11 cellular contexts compared by ENCODE assay signal in genomic region chr5:160271396-160271795, GRCh38. TPM values are rescaled to one million over a fixed set of nuclear protein-coding genes. Genes with fewer than 3 reads are reported as not detected.
DNase-seq lines count a peak whose midpoint lies in the region; ATAC-seq, FAIRE-seq and TF ChIP-seq lines count a peak whose summit lies in the region.
"Had no signal": no experiment of that assay in that cellular context is flagged by ENCODE, and none has a peak within 500 bp of the region (broad histone marks: within the 10 kb centered on the region; RNA-seq: fewer than 3 reads in every experiment).

No MANE protein-coding gene starts in this region.

- peaks cover 37 to 49% of the 10 kb centered on the region in 2 experiments for H3K4me1 ChIP-seq in trophoblast cell (ENCODE audit: control insufficient read depth in 1 of 2, insufficient read depth in 2 of 2, low read length in 2 of 2)

- no peak overlapping the region for H3K4me3 ChIP-seq in trophoblast cell (ENCODE audit: low read depth, low read length)
- H3K4me3 ChIP-seq: heart left ventricle had no signal

- H3K27ac ChIP-seq in trophoblast cell (ENCODE audit: low read depth, low read length) = peak overlapping the region; percentile 98

- H4K8ac ChIP-seq in trophoblast cell (ENCODE audit: low read depth, low read length) = peak overlapping the region; percentile 66

- no peak overlapping the region for H3K23ac ChIP-seq in trophoblast cell (ENCODE audit: low read length)

- H3K27me3 ChIP-seq in trophoblast cell (ENCODE audit: insufficient read depth, low read length) = no peaks in the 10 kb centered on the region
- H3K27me3 ChIP-seq: heart left ventricle had no signal

- H3K79me1 ChIP-seq in trophoblast cell (ENCODE audit: low read length) = peaks cover 28% of the 10 kb centered on the region

- peak overlapping the region; percentile 76 for H3K14ac ChIP-seq in trophoblast cell (ENCODE audit: low read length)

- peak overlapping the region; percentile 39 for H4K12ac ChIP-seq in trophoblast cell (ENCODE audit: low read depth, low read length)

- no peak overlapping the region for H3K4ac ChIP-seq in trophoblast cell (ENCODE audit: low read depth, low read length)

- H3K9ac ChIP-seq in trophoblast cell (ENCODE audit: low read length) = no peak overlapping the region

- peak overlapping the region; percentile 98 for H3K18ac ChIP-seq in trophoblast cell (ENCODE audit: low read length)

- peak overlapping the region; percentile 81 for H2AFZ ChIP-seq in trophoblast cell (ENCODE audit: insufficient read depth, low read length, poor library complexity)

- peaks cover 33% of the 10 kb centered on the region for H3K36me3 Mint-ChIP-seq in endothelial cell (ENCODE audit: low read depth, unreplicated experiment)

- peak; percentile 29 for DNase-seq in GM19239 (ENCODE audit: insufficient read length, low spot score)
- peak; percentile 20 for DNase-seq in MV-4-11 (lab: John Stamatoyannopoulos, UW)
- DNase-seq in endothelial cell (ENCODE audit: low spot score) = peak; percentile 43
- DNase-seq in trophoblast cell = no peak
- DNase-seq in urothelium cell line (ENCODE audit: low spot score) = no peak
- no peak for DNase-seq in D341Med (ENCODE audit: low spot score)
- DNase-seq in frontal cortex (ENCODE audit: low spot score in 2 of 2) = no peak
- DNase-seq: activated CD4-positive, CD25-positive, alpha-beta regulatory T cell treated with anti-CD3 and anti-CD28 coated beads, Interleukin-2, amount 50 U/mL, for 72 hours; HFFc6 had no signal

- no peak for TF ChIP-seq CTCF in endothelial cell (IDR thresholded peaks at IDR 0.05; ENCODE audit: unreplicated experiment)

- H3K9me3 ChIP-seq in trophoblast cell (ENCODE audit: insufficient read depth, low read depth, low read length) = peaks cover under 1% of the 10 kb centered on the region
- H3K9me3 ChIP-seq: heart left ventricle had no signal

- H2AK5ac ChIP-seq in trophoblast cell (ENCODE audit: low read length) = peak overlapping the region; percentile 95

- no peak for ATAC-seq in HG02623 (IDR thresholded peaks at IDR 0.05; ENCODE audit: unreplicated experiment)

- H3K27ac Mint-ChIP-seq in endothelial cell (ENCODE audit: unreplicated experiment) = peak overlapping the region; percentile 97
- H3K27ac Mint-ChIP-seq: HFFc6 had no signal

- FAIRE-seq in GM19239 (lab: Jason Lieb, UNC) (peak; percentile 26), urothelium cell line (lab: Jason Lieb, UNC) (no peak), frontal cortex (lab: Jason Lieb, UNC) (no peak)

- H3K4me1 Mint-ChIP-seq in endothelial cell (ENCODE audit: unreplicated experiment) = peaks cover 53% of the 10 kb centered on the region

- peaks cover 6% of the 10 kb centered on the region for H3K27me3 Mint-ChIP-seq in endothelial cell (ENCODE audit: unreplicated experiment)

- peaks cover 6 to 10% of the 10 kb centered on the region in 2 experiments for H3K36me3 ChIP-seq in trophoblast cell (ENCODE audit: control insufficient read depth in 1 of 2, insufficient read depth in 2 of 2, low read length in 2 of 2)

- H3K79me2 ChIP-seq in trophoblast cell (ENCODE audit: control insufficient read depth, insufficient read depth, low read length, poor library complexity) = peaks cover 4% of the 10 kb centered on the region

- H3K9me3 Mint-ChIP-seq in endothelial cell (ENCODE audit: unreplicated experiment) = no peaks in the 10 kb centered on the region
- H3K9me3 Mint-ChIP-seq: HFFc6 had no signal

- peak overlapping the region; percentile 73 for H3K4me3 Mint-ChIP-seq in endothelial cell (ENCODE audit: unreplicated experiment)
- H3K4me3 Mint-ChIP-seq: HFFc6 had no signal

- WGBS in trophoblast cell (ENCODE audit: extremely low coverage, insufficient coverage, insufficient read length) = no CpG with 5 or more reads among the region's 8 CpGs

- H2BK120ac ChIP-seq in trophoblast cell (ENCODE audit: insufficient read depth, low read length, poor library complexity) = peak overlapping the region; percentile 94

- peak overlapping the region; percentile 99 for H2BK12ac ChIP-seq in trophoblast cell (ENCODE audit: low read length)

- peak overlapping the region; percentile 98 for H4K91ac ChIP-seq in trophoblast cell (ENCODE audit: low read depth, low read length)

- H3K4me2 ChIP-seq in trophoblast cell (ENCODE audit: low read length) = peak overlapping the region; percentile 2

- H2BK5ac ChIP-seq in trophoblast cell (ENCODE audit: low read depth, low read length, poor library complexity) = peak overlapping the region; percentile 92

RNA-seq across cellular contexts. Expression of gene CCNJL, which starts 41.0 kb away (rescaled TPM):
- total RNA-seq in endothelial cell (ENCODE audit: unreplicated experiment) (65.0 TPM), frontal cortex (0.82 TPM)
- 13.6 and 15.2 TPM in 2 replicates for polyA plus RNA-seq in trophoblast cell (2013)
- total RNA-seq: HFFc6 had no signal

RNA-seq across cellular contexts. Expression of gene FABP6, which starts 42.1 kb away (rescaled TPM):
- total RNA-seq in endothelial cell (ENCODE audit: unreplicated experiment) (1.2 TPM), frontal cortex (4.5 TPM)
- polyA plus RNA-seq in trophoblast cell (2013) = 0.18 TPM in 1 of 2 replicates, not detected in the other
- total RNA-seq: HFFc6 had no signal

Comparison
In these comparisons a context has a peak if more than half of its experiments do, and no peak if none do; other contexts are left out.
1. DNase-seq: peak in GM19239 (single experiment), MV-4-11 (single experiment) and endothelial cell (single experiment); none in trophoblast cell (0 of 2), urothelium cell line (single experiment), D341Med (single experiment) and frontal cortex (0 of 2).
2. RNA of gene CCNJL, which starts 41.0 kb away (total RNA-seq): 65.0 TPM in endothelial cell (single experiment); 0.82 TPM in frontal cortex (single experiment); every median in the first group is over 10 times any median in the second.